8 cellular contexts compared by ENCODE assay signal in genomic region chr19:48398329-48399235, GRCh38. TPM values are rescaled to one million over a fixed set of nuclear protein-coding genes. Genes with fewer than 3 reads are reported as not detected.
DNase-seq lines count a peak whose midpoint lies in the region; ATAC-seq and TF ChIP-seq lines count a peak whose summit lies in the region.

No MANE protein-coding gene starts in this region.

- peaks cover 13 to 20% of the 10 kb centered on the region in 2 experiments for H3K4me1 ChIP-seq in neutrophil (ENCODE audit: control insufficient read depth in 1 of 2, insufficient read depth in 1 of 2, low read depth in 1 of 2, low read length in 1 of 2)
- H3K4me1 ChIP-seq in thoracic aorta (ENCODE audit: control insufficient read depth in 1 of 2, low read depth in 2 of 2), result peaks cover 0 to 6% of the 10 kb centered on the region in 2 donors

- H3K4me3 ChIP-seq in neutrophil (ENCODE audit: low read depth in 1 of 2, low read length in 1 of 2) (peak overlapping the region; percentile 53 to 56), thoracic aorta (peak overlapping the region; percentile 66)

- in situ Hi-C loops in GM13976 (cut with MboI; ENCODE audit: low sequenced_read_pairs, unreplicated experiment), result no loop called here

- ATAC-seq in HG03439 (IDR thresholded peaks at IDR 0.05; ENCODE audit: unreplicated experiment), result peak; percentile 44
- ATAC-seq in thoracic aorta (ENCODE audit: insufficient number of reproducible peaks, low FRiP score, low read depth), result no peak

- H3K27me3 ChIP-seq in neutrophil, result peaks cover 64% of the 10 kb centered on the region
- H3K27me3 ChIP-seq in thoracic aorta (replicated peaks; ENCODE audit: insufficient read depth), result peaks cover 17% of the 10 kb centered on the region

- TF ChIP-seq CTCF in GM13976 (IDR thresholded peaks at IDR 0.05; ENCODE audit: borderline replicate concordance, control extremely low read depth, extremely low read depth, insufficient read depth, missing control alignments), result no peak
- no peak for TF ChIP-seq CTCF in neutrophil (IDR thresholded peaks at IDR 0.05)
- TF ChIP-seq CTCF in thoracic aorta (IDR thresholded peaks at IDR 0.05), result no peak

- H3K9me3 ChIP-seq in neutrophil (no peaks in the 10 kb centered on the region), thoracic aorta (no peaks in the 10 kb centered on the region)

- H3K27ac ChIP-seq in neutrophil, result peak overlapping the region; percentile 37
- H3K27ac ChIP-seq in thoracic aorta, result no peak overlapping the region

- H3K36me3 ChIP-seq in neutrophil (no peaks in the 10 kb centered on the region), thoracic aorta (no peaks in the 10 kb centered on the region)

- DNase-seq in GM13976 (ENCODE audit: low spot score), result peak; percentile 91
- peak; percentile 95 for DNase-seq in OCI-M1 (lab: John Stamatoyannopoulos, UW)
- peak; percentile 92 to 94 for DNase-seq in activated T-cell treated with anti-CD3 and anti-CD28 coated beads, Interleukin-2, amount 50 U/mL, for 48 hours
- DNase-seq in fibroblast of peridontal ligament (ENCODE audit: extremely low read depth), result peak; percentile 54
- DNase-seq in thoracic aorta (ENCODE audit: low spot score), result peak; percentile 21
- DNase-seq in Kasumi-1 (lab: John Stamatoyannopoulos, UW), result no peak

RNA-seq across cellular contexts. Expression of gene GRIN2D, which starts 5.1 kb away (rescaled TPM):
- total RNA-seq in thoracic aorta, result under 1 TPM in 1 of 2 donors, not detected in 1; 0.68 TPM

RNA-seq across cellular contexts. Expression of gene KDELR1, which starts 7.2 kb away (rescaled TPM):
- total RNA-seq in thoracic aorta, result 10 to 100 TPM; 65.6 to 79.9 TPM

RNA-seq across cellular contexts. Expression of gene SYNGR4, which starts 34.4 kb away (rescaled TPM):
- total RNA-seq in thoracic aorta, result not detected

RNA-seq across cellular contexts. Expression of gene TMEM143, which starts 34.8 kb away (rescaled TPM):
- 10 to 100 TPM in 1 of 2 donors, 1 to 10 TPM in 1; 6.3 to 18.4 TPM for total RNA-seq in thoracic aorta

RNA-seq across cellular contexts. Expression of gene GRWD1, which starts 47.2 kb away (rescaled TPM):
- 10 to 100 TPM; 17.5 to 38.3 TPM for total RNA-seq in thoracic aorta

Comparison
In these comparisons a context has a peak if more than half of its experiments do, and no peak if none do; other contexts are left out.
1. DNase-seq: peak in GM13976 (single experiment), OCI-M1 (single experiment), activated T-cell treated with anti-CD3 and anti-CD28 coated beads, Interleukin-2, amount 50 U/mL, for 48 hours (2 of 2), fibroblast of peridontal ligament (single experiment) and thoracic aorta (single experiment); none in Kasumi-1 (0 of 2).